In genomic region chr18:9615280-9615797, GRCh38 we compare ENCODE assay signal across 1 cellular context.
TF ChIP-seq lines count a peak whose summit lies in the region.

No MANE protein-coding gene starts in this region.

TF ChIP-seq in endothelial cell of umbilical vein, 7 proteins besides CTCF, POLR2A, EP300 and RAD21:
- TF ChIP-seq POLR2AphosphoS5 (IDR thresholded peaks at IDR 0.05; ENCODE audit: insufficient read depth, low read depth, low read length) (no peak), GATA2 (IDR thresholded peaks at IDR 0.05; ENCODE audit: insufficient read depth, insufficient read length, low read depth, low read length) (no peak), FOS (IDR thresholded peaks at IDR 0.05; ENCODE audit: borderline replicate concordance, insufficient read depth, low read length) (no peak)
TF ChIP-seq in endothelial cell of umbilical vein: peak in this region for 0.
